14 cellular contexts compared by ENCODE assay signal in the genomic region with DNA sequence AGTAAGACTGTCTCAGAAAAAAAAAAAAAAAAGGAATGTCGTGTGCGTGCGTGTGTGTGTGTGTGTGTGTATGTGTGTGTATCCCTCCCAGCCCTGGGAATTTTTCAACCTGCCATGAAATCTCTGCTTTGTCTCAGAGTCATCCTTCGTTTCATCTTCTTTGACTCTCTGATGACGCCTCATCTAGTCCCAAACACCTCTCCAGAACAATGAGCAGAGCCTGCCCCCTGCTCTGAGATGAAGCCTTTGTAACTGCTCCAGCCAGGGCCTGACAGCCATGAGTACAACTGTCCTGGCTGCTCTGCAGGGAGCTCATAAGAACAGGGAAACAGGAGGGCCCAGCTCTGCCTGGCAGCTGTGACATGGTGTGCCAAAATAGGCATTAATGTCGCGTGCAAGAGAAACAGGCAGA.
DNase-seq lines count a peak whose midpoint lies in the region; ATAC-seq and TF ChIP-seq lines count a peak whose summit lies in the region.
"Had no signal": no experiment of that assay in that cellular context is flagged by ENCODE, and none has a peak within 500 bp of the region (broad histone marks: within the 10 kb centered on the region; RNA-seq: fewer than 3 reads in every experiment).

No MANE protein-coding gene starts in this region.

- H3K27ac ChIP-seq in cardiac muscle cell = peak overlapping the region; percentile 66
- no peak overlapping the region for H3K27ac ChIP-seq in right atrium auricular region
- peak overlapping the region in 1 of 2 donors; percentile 15 for H3K27ac ChIP-seq in uterus
- H3K27ac ChIP-seq: HL-60, left lung, neutrophil had no signal

- H3K4me3 ChIP-seq in cardiac muscle cell (no peak overlapping the region), right atrium auricular region (no peak overlapping the region), mucosa of descending colon (no peak overlapping the region), uterus (no peak overlapping the region)
- H3K4me3 ChIP-seq: heart left ventricle, left lung had no signal

- H3K4me1 ChIP-seq in cardiac muscle cell (ENCODE audit: low read depth) (peaks cover 4% of the 10 kb centered on the region), right atrium auricular region (no peaks in the 10 kb centered on the region), mucosa of descending colon (ENCODE audit: low read depth) (peaks cover 6% of the 10 kb centered on the region), uterus (no peaks in the 10 kb centered on the region)

- H3K36me3 ChIP-seq in cardiac muscle cell = no peaks in the 10 kb centered on the region
- no peaks in the 10 kb centered on the region for H3K36me3 ChIP-seq in right atrium auricular region
- H3K36me3 ChIP-seq in mucosa of descending colon (ENCODE audit: low read depth) = no peaks in the 10 kb centered on the region
- H3K36me3 ChIP-seq in uterus = no peaks in the 10 kb centered on the region
- H3K36me3 ChIP-seq: heart left ventricle, left lung, neutrophil had no signal

- DNase-seq in cardiac muscle cell (ENCODE audit: low read depth in 1 of 2, low spot score in 1 of 2) (peak in 1 of 2 donors; percentile 43), right atrium auricular region (ENCODE audit: low spot score) (no peak), SK-N-DZ (ENCODE audit: low spot score) (peak; percentile 40), mucosa of descending colon (no peak), T-helper 1 cell (no peak), uterus (no peak), DMS79 (lab: John Stamatoyannopoulos, UW) (no peak), GDM1 (lab: John Stamatoyannopoulos, UW) (no peak)
- DNase-seq: activated T-cell treated with anti-CD3 and anti-CD28 coated beads, Interleukin-2, amount 50 U/mL, for 4 hours; heart left ventricle; left lung; MM.1S had no signal

- TF ChIP-seq CTCF in cardiac muscle cell (IDR thresholded peaks at IDR 0.05; ENCODE audit: low read depth, low read length) = no peak
- TF ChIP-seq CTCF in right atrium auricular region (IDR thresholded peaks at IDR 0.05) = no peak
- TF ChIP-seq CTCF in mucosa of descending colon (IDR thresholded peaks at IDR 0.05) = no peak
- no peak for TF ChIP-seq CTCF in uterus (IDR thresholded peaks at IDR 0.05)

- ATAC-seq in mucosa of descending colon = peak; percentile 26
- ATAC-seq: activated T-cell treated with anti-CD3 and anti-CD28 coated beads, Interleukin-2, amount 50 U/mL, for 4 hours; left lung had no signal

- intact Hi-C loops in mucosa of descending colon (cut with DNase I, micrococcal nuclease) (no loop called here), uterus (cut with DNase I; ENCODE audit: low total_unique reads) (no loop called here)

- no peak for TF ChIP-seq POLR2A in uterus (IDR thresholded peaks at IDR 0.05)

- H3K9me3 ChIP-seq in cardiac muscle cell (ENCODE audit: low read depth) (no peaks in the 10 kb centered on the region), right atrium auricular region (no peaks in the 10 kb centered on the region), mucosa of descending colon (no peaks in the 10 kb centered on the region), uterus (no peaks in the 10 kb centered on the region)
- H3K9me3 ChIP-seq: heart left ventricle, left lung, neutrophil had no signal

- no peaks in the 10 kb centered on the region for H3K27me3 ChIP-seq in cardiac muscle cell
- no peaks in the 10 kb centered on the region for H3K27me3 ChIP-seq in right atrium auricular region
- H3K27me3 ChIP-seq in uterus = no peaks in the 10 kb centered on the region
- H3K27me3 ChIP-seq: heart left ventricle, left lung, neutrophil had no signal
